ENCODE assay signal across 11 cellular contexts in the genomic region with DNA sequence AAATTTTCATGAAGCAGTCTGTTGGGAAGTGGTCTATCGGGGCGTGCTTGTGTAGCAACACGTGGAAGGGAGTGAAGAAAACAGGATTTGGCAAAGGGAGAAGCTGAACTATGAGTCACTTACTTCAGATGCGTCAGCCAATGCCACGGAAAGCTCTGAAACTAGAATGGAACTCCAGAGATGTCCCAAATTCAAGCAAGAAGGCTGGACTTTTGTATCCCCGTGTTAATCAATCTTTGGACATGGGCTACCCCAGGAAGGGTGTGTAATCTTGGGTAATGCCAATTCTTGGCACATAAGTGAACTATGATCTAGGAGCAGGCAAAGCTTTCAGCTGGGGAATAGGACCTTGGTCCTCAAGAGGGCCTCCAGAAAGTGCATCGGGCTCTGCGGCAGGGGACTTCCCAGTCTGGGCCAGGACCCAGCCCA.
DNase-seq lines count a peak whose midpoint lies in the region; ATAC-seq and TF ChIP-seq lines count a peak whose summit lies in the region.
"Had no signal": no experiment of that assay in that cellular context is flagged by ENCODE, and none has a peak within 500 bp of the region (broad histone marks: within the 10 kb centered on the region; RNA-seq: fewer than 3 reads in every experiment).

No MANE protein-coding gene starts in this region.

- H3K4me3 ChIP-seq in dorsolateral prefrontal cortex = no peak overlapping the region

- DNase-seq in EH (ENCODE audit: low read depth) (peak; percentile 92), RWPE1 (ENCODE audit: low spot score) (peak; percentile 56), fibroblast of peridontal ligament (ENCODE audit: extremely low read depth) (peak; percentile 94), sciatic nerve (ENCODE audit: low spot score) (no peak), dorsolateral prefrontal cortex (no peak), NCI-H526 (lab: John Stamatoyannopoulos, UW) (no peak)
- DNase-seq: activated CD4-positive, alpha-beta T cell treated with anti-CD3 and anti-CD28 coated beads, Interleukin-2, amount 50 U/mL, for 4 hours; GF-D8; NK-92 treated with Interleukin-12 subunit alpha and Interleukin-12 subunit beta, amount 100 ng/mL, for 24 hours had no signal

- H3K27ac ChIP-seq in RWPE1 = peak overlapping the region; percentile 60
- no peak overlapping the region for H3K27ac ChIP-seq in dorsolateral prefrontal cortex

- POLR2A ChIA-PET in RWPE1 (lab: Yijun Ruan, JAX; ENCODE audit: low non-redundant PET) = no interaction called here

- no peak for TF ChIP-seq CTCF in RWPE1 (conservative IDR thresholded peaks at IDR 0.05; ENCODE audit: low read depth)
- no peak for TF ChIP-seq CTCF in dorsolateral prefrontal cortex (IDR thresholded peaks at IDR 0.05 in 54 of 56, conservative IDR thresholded peaks at IDR 0.05 in 2 of 56; ENCODE audit: low read depth in 1 of 56, partially characterized antibody in 56 of 56)

- no peaks in the 10 kb centered on the region for H3K27me3 ChIP-seq in dorsolateral prefrontal cortex

- ATAC-seq in sciatic nerve (peak; percentile 55), HG03565 (IDR thresholded peaks at IDR 0.05; ENCODE audit: unreplicated experiment) (no peak), GM21717 (IDR thresholded peaks at IDR 0.05; ENCODE audit: unreplicated experiment) (no peak)

- intact Hi-C loops in sciatic nerve (cut with DNase I) (no loop called here), dorsolateral prefrontal cortex (cut with DNase I) (no loop called here)

- CTCF ChIA-PET in RWPE1 (lab: Yijun Ruan, JAX) = interaction anchor here (0.6 kb wide), 1 partner anchor 45 kb away, joined by 4 read pairs; no protein-coding TSS in a partner anchor

Comparison
In these comparisons a context has a peak if more than half of its experiments do, and no peak if none do; other contexts are left out.
1. DNase-seq: peak in EH (single experiment), RWPE1 (single experiment) and fibroblast of peridontal ligament (single experiment); none in sciatic nerve (single experiment), dorsolateral prefrontal cortex (0 of 10) and NCI-H526 (0 of 2).